Comparison of ENCODE assay signal across 8 cellular contexts in genomic region chr2:172085460-172086159, GRCh38. TPM values are rescaled to one million over a fixed set of nuclear protein-coding genes. Genes with fewer than 3 reads are reported as not detected.
DNase-seq lines count a peak whose midpoint lies in the region; ATAC-seq, FAIRE-seq and TF ChIP-seq lines count a peak whose summit lies in the region.

TSS of gene DLX1 (plus strand) at chr2:172085507. CDS start at chr2:172085678, 171 bp downstream.

- peaks cover 91% of the 10 kb centered on the region for H3K27me3 Mint-ChIP-seq in stimulated activated naive CD8-positive, alpha-beta T cell treated with anti-CD3 and anti-CD28 coated beads, Interleukin-15, Interleukin-2, amounts not matched to agents 100 ng/mL and 50 ng/mL, for 24 hours
- peaks cover 99% of the 10 kb centered on the region for H3K27me3 Mint-ChIP-seq in activated T-cell treated with anti-CD3 and anti-CD28 coated beads, Interleukin-2, amount 50 U/mL, for 72 hours (ENCODE audit: low read depth)

- H3K36me3 ChIP-seq in kidney (ENCODE audit: control insufficient read depth in 1 of 2, insufficient read depth in 2 of 2, low read length in 2 of 2): no peaks in the 10 kb centered on the region
- no peaks in the 10 kb centered on the region for H3K36me3 ChIP-seq in tibial artery

- peaks cover 0 to 20% of the 10 kb centered on the region in 2 donors for H3K4me1 ChIP-seq in kidney (ENCODE audit: control insufficient read depth in 1 of 2, insufficient read depth in 1 of 2, low read depth in 1 of 2, low read length in 2 of 2)
- H3K4me1 ChIP-seq in tibial artery: peaks cover 0 to 50% (median 43%) of the 10 kb centered on the region in 4 donors

- TF ChIP-seq CTCF in kidney (IDR thresholded peaks at IDR 0.05; ENCODE audit: borderline replicate concordance, extremely low read depth, insufficient read depth) (no peak), tibial artery (IDR thresholded peaks at IDR 0.05) (no peak)

- H3K27me3 ChIP-seq in tibial artery: peaks cover 32 to 100% of the 10 kb centered on the region in 2 donors

- H3K27ac Mint-ChIP-seq in stimulated activated naive CD8-positive, alpha-beta T cell treated with anti-CD3 and anti-CD28 coated beads, Interleukin-15, Interleukin-2, amounts not matched to agents 100 ng/mL and 50 ng/mL, for 24 hours: peak within 1 kb of the TSS; percentile 45
- H3K27ac Mint-ChIP-seq in activated T-cell treated with anti-CD3 and anti-CD28 coated beads, Interleukin-2, amount 50 U/mL, for 72 hours: peak within 1 kb of the TSS; percentile 79

- intact Hi-C loops in kidney (cut with DNase I): no loop called here
- intact Hi-C loops in tibial artery (cut with DNase I; ENCODE audit: low total_unique reads): no loop called here

- DNase-seq in stimulated activated naive CD8-positive, alpha-beta T cell treated with anti-CD3 and anti-CD28 coated beads, Interleukin-15, Interleukin-2, amounts not matched to agents 100 U/mL and 50 U/mL, for 24 hours: no peak
- DNase-seq in activated T-cell treated with anti-CD3 and anti-CD28 coated beads, Interleukin-2, amount 50 U/mL, for 72 hours: no peak
- DNase-seq in kidney (peak; percentile 68), tibial artery (no peak), NCI-H82 treated with DMSO at 0.1 percent for 48 hours (lab: John Stamatoyannopoulos, UW; ENCODE audit: unreplicated experiment) (no peak), midbrain (lab: John Stamatoyannopoulos, UW) (no peak)

- peak within 1 kb of the TSS; percentile 82 for H3K4me3 Mint-ChIP-seq in stimulated activated naive CD8-positive, alpha-beta T cell treated with anti-CD3 and anti-CD28 coated beads, Interleukin-15, Interleukin-2, amounts not matched to agents 100 ng/mL and 50 ng/mL, for 24 hours
- H3K4me3 Mint-ChIP-seq in activated T-cell treated with anti-CD3 and anti-CD28 coated beads, Interleukin-2, amount 50 U/mL, for 72 hours: peak within 1 kb of the TSS; percentile 84 to 88

- H3K9me3 ChIP-seq in kidney (ENCODE audit: control insufficient read depth in 1 of 2, low read length in 2 of 2) (peaks cover 0 to 4% of the 10 kb centered on the region in 2 donors), tibial artery (no peaks in the 10 kb centered on the region)

- no peaks in the 10 kb centered on the region for H3K9me3 Mint-ChIP-seq in stimulated activated naive CD8-positive, alpha-beta T cell treated with anti-CD3 and anti-CD28 coated beads, Interleukin-15, Interleukin-2, amounts not matched to agents 100 ng/mL and 50 ng/mL, for 24 hours
- no peaks in the 10 kb centered on the region for H3K9me3 Mint-ChIP-seq in activated T-cell treated with anti-CD3 and anti-CD28 coated beads, Interleukin-2, amount 50 U/mL, for 72 hours

- peaks cover 50% of the 10 kb centered on the region for H3K4me1 Mint-ChIP-seq in stimulated activated naive CD8-positive, alpha-beta T cell treated with anti-CD3 and anti-CD28 coated beads, Interleukin-15, Interleukin-2, amounts not matched to agents 100 ng/mL and 50 ng/mL, for 24 hours (ENCODE audit: low read depth)
- H3K4me1 Mint-ChIP-seq in activated T-cell treated with anti-CD3 and anti-CD28 coated beads, Interleukin-2, amount 50 U/mL, for 72 hours (ENCODE audit: low read depth): peaks cover 57% of the 10 kb centered on the region

- no peak within 1 kb of the TSS for H3K9ac ChIP-seq in kidney (ENCODE audit: low read length in 2 of 2)

- H3K36me3 Mint-ChIP-seq in stimulated activated naive CD8-positive, alpha-beta T cell treated with anti-CD3 and anti-CD28 coated beads, Interleukin-15, Interleukin-2, amounts not matched to agents 100 ng/mL and 50 ng/mL, for 24 hours (ENCODE audit: low read depth): peaks cover 5% of the 10 kb centered on the region
- H3K36me3 Mint-ChIP-seq in activated T-cell treated with anti-CD3 and anti-CD28 coated beads, Interleukin-2, amount 50 U/mL, for 72 hours (ENCODE audit: insufficient read depth in 2 of 2): peaks cover 0 to 1% of the 10 kb centered on the region in 2 donors

- H3K27ac ChIP-seq in kidney (ENCODE audit: low read depth in 2 of 2, low read length in 2 of 2) (no peak within 1 kb of the TSS), tibial artery (no peak within 1 kb of the TSS)

- peak within 1 kb of the TSS in 1 of 2 donors; percentile 20 for H3K4me3 ChIP-seq in kidney (ENCODE audit: low read length in 2 of 2)
- peak within 1 kb of the TSS; percentile 43 to 57 for H3K4me3 ChIP-seq in tibial artery

- FAIRE-seq in kidney (lab: Jason Lieb, UNC): no peak

- ATAC-seq in stimulated activated naive CD8-positive, alpha-beta T cell treated with anti-CD3 and anti-CD28 coated beads, Interleukin-15, Interleukin-2, amounts not matched to agents 100 U/mL and 50 U/mL, for 24 hours: no peak
- peak; percentile 11 for ATAC-seq in HG03460 (IDR thresholded peaks at IDR 0.05; ENCODE audit: unreplicated experiment)
- peak; percentile 10 to 20 for ATAC-seq in activated T-cell treated with anti-CD3 and anti-CD28 coated beads, Interleukin-2, amount 50 U/mL, for 72 hours (replicated peaks in 1 of 2)

RNA-seq across cellular contexts. Expression of gene DLX1, which starts in this region (rescaled TPM):
- total RNA-seq in activated T-cell treated with anti-CD3 and anti-CD28 coated beads, Interleukin-2, amount 50 U/mL, for 72 hours: under 1 TPM in 1 of 2 donors, not detected in 1; 0.24 TPM
- not detected for total RNA-seq in kidney
- not detected for polyA plus RNA-seq in kidney (ENCODE audit: insufficient read depth, low read depth, low replicate concordance)

Comparison
In these comparisons a context has a peak if more than half of its experiments do, and no peak if none do; other contexts are left out.
1. Peak in ATAC-seq in activated T-cell treated with anti-CD3 and anti-CD28 coated beads, Interleukin-2, amount 50 U/mL, for 72 hours; RNA of the gene not detected or under 1 TPM.
2. Peak in DNase-seq in kidney; RNA of the gene not detected or under 1 TPM.